ENCODE assay signal across 12 cellular contexts in the genomic region with DNA sequence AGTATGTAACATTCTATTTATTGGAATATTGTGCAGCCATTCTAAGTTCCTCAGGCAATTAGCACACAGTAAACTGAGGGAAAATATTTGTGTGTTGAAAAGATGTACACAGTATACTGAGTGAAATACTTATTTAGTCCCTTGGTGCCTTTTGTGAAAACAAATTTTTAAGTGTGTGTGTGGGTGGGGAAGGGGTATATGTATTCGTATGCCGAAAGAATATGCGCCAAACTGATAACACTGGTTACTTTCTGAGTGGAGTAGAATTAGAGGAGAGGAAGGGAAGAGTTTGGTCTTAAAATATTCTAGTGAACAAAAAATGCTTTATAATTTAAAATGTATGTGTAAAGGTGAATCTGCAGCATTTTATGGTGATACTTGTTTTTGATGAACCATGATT. TPM values are rescaled to one million over a fixed set of nuclear protein-coding genes. Genes with fewer than 3 reads are reported as not detected.
A peak's percentile ranks its signal among the peaks of the same experiment; 100 is the strongest.
DNase-seq lines count a peak whose midpoint lies in the region; ATAC-seq, FAIRE-seq and TF ChIP-seq lines count a peak whose summit lies in the region.
"Had no signal": no experiment of that assay in that cellular context is flagged by ENCODE, and none has a peak within 500 bp of the region (broad histone marks: within the 10 kb centered on the region; RNA-seq: fewer than 3 reads in every experiment).

No MANE protein-coding gene starts in this region.

- no peak for FAIRE-seq in HTR-8/SVneo (lab: Jason Lieb, UNC)

- peak overlapping the region; percentile 93 for H3K4me3 ChIP-seq in adipocyte (ENCODE audit: low read length)
- H3K4me3 ChIP-seq in upper lobe of left lung, result no peak overlapping the region

- peak overlapping the region; percentile 50 for H3K9ac ChIP-seq in adipocyte (ENCODE audit: low read length)

- H3K27me3 Mint-ChIP-seq in CD14-positive monocyte (ENCODE audit: low read depth in 3 of 3) (no peaks in the 10 kb centered on the region), HFFc6 (ENCODE audit: insufficient read depth) (no peaks in the 10 kb centered on the region; the same call in 1 of the 2 replicates), mesothelial cell of epicardium (ENCODE audit: low read depth) (no peaks in the 10 kb centered on the region)

- ATAC-seq in GM18505 (IDR thresholded peaks at IDR 0.05; ENCODE audit: unreplicated experiment) (no peak), upper lobe of left lung (ENCODE audit: low FRiP score in 2 of 2) (no peak)

- WGBS in upper lobe of left lung, 2 donors, result 69 to 86% methylated on average over 3 of the region's 3 CpGs

- H3K9me3 ChIP-seq in adipocyte (ENCODE audit: control insufficient read depth, low read length) (no peaks in the 10 kb centered on the region), upper lobe of left lung (no peaks in the 10 kb centered on the region)

- no peak overlapping the region for H3K27ac ChIP-seq in upper lobe of left lung
- H3K27ac ChIP-seq: dorsolateral prefrontal cortex had no signal

- intact Hi-C loops in CD14-positive monocyte (cut with micrococcal nuclease), result loop anchor here in 1 of 2 donors (5.0 kb wide), 2 partner anchors 57 to 117 kb away; a partner anchor contains a TSS

- peak overlapping the region in 5 of 7 donors; percentile 47 to 74 (median 59) for H3K27ac Mint-ChIP-seq in CD14-positive monocyte
- peak overlapping the region; percentile 42 for H3K27ac Mint-ChIP-seq in HFFc6
- peak overlapping the region; percentile 50 for H3K27ac Mint-ChIP-seq in mesothelial cell of epicardium

- H3K4me1 Mint-ChIP-seq in CD14-positive monocyte (peaks cover 61% of the 10 kb centered on the region), HFFc6 (ENCODE audit: low read depth) (peaks cover 75% of the 10 kb centered on the region), mesothelial cell of epicardium (peaks cover 56% of the 10 kb centered on the region)

- peaks cover 3% of the 10 kb centered on the region for H3K36me3 ChIP-seq in adipocyte (ENCODE audit: control insufficient read depth, insufficient read depth, low read length, severe bottlenecking)
- H3K36me3 ChIP-seq in upper lobe of left lung, result no peaks in the 10 kb centered on the region

- TF ChIP-seq EP300 in upper lobe of left lung (IDR thresholded peaks at IDR 0.05), result no peak

- H3K27me3 ChIP-seq in adipocyte (replicated peaks; ENCODE audit: control insufficient read depth, insufficient read depth, low read length) (no peaks in the 10 kb centered on the region), upper lobe of left lung (no peaks in the 10 kb centered on the region)
- H3K27me3 ChIP-seq: dorsolateral prefrontal cortex had no signal

- TF ChIP-seq CTCF in CD14-positive monocyte (IDR thresholded peaks at IDR 0.05), result no peak
- no peak for TF ChIP-seq CTCF in HFFc6 (IDR thresholded peaks at IDR 0.05)
- TF ChIP-seq CTCF in mesothelial cell of epicardium (IDR thresholded peaks at IDR 0.05; ENCODE audit: unreplicated experiment), result no peak
- TF ChIP-seq CTCF in upper lobe of left lung (IDR thresholded peaks at IDR 0.05), result no peak

- H3K9me3 Mint-ChIP-seq in CD14-positive monocyte (no peaks in the 10 kb centered on the region), HFFc6 (no peaks in the 10 kb centered on the region), mesothelial cell of epicardium (no peaks in the 10 kb centered on the region)

- H3K4me3 Mint-ChIP-seq in CD14-positive monocyte (peak overlapping the region in 1 of 2 donors; percentile 41), HFFc6 (peak overlapping the region; percentile 99), mesothelial cell of epicardium (peak overlapping the region; percentile 52)

- no peak for DNase-seq in CD14-positive monocyte (ENCODE audit: low spot score)
- no peak for DNase-seq in HFFc6
- no peak for DNase-seq in adipocyte (ENCODE audit: low read depth)
- no peak for DNase-seq in mesothelial cell of epicardium (ENCODE audit: low spot score in 2 of 2, unreplicated experiment in 2 of 2)
- no peak for DNase-seq in HTR-8/SVneo (ENCODE audit: insufficient read length, low spot score)
- DNase-seq in COR-L47 (lab: John Stamatoyannopoulos, UW), result no peak
- DNase-seq in upper lobe of left lung, result no peak
- DNase-seq: activated effector memory CD4-positive, alpha-beta T cell treated with anti-CD3 and anti-CD28 coated beads, Interleukin-2, amount 50 U/mL, for 16 hours; DMS79; dorsolateral prefrontal cortex; NCI-H774 had no signal

- H3K4me1 ChIP-seq in adipocyte (ENCODE audit: control insufficient read depth, insufficient read depth, low read length), result peaks cover 38% of the 10 kb centered on the region
- H3K4me1 ChIP-seq in upper lobe of left lung, result peaks cover 27 to 30% (median 28%) of the 10 kb centered on the region in 4 donors

- H3K36me3 Mint-ChIP-seq in CD14-positive monocyte, result peaks cover 25 to 27% of the 10 kb centered on the region in 2 donors
- peaks cover 16% of the 10 kb centered on the region for H3K36me3 Mint-ChIP-seq in HFFc6 (ENCODE audit: low read depth)
- H3K36me3 Mint-ChIP-seq in mesothelial cell of epicardium, result peaks cover 12% of the 10 kb centered on the region

- TF ChIP-seq POLR2A in GM18505 (IDR thresholded peaks at IDR 0.05; ENCODE audit: borderline replicate concordance, extremely low read depth, insufficient read depth, insufficient read length) (no peak), upper lobe of left lung (IDR thresholded peaks at IDR 0.05) (no peak)

RNA-seq across cellular contexts. Expression of a gene that starts 3.1 kb away (rescaled TPM):
- 10 to 100 TPM; 58.9 to 62.2 TPM for polyA plus RNA-seq in CD14-positive monocyte
- 10 to 100 TPM; 16.4 to 18.4 (median 18.0) TPM for total RNA-seq in HFFc6 (2021; fragmentation: NEBNext Ultra II Directional; extraction: Animal tissue kit (Norgen Biotek cat#: 25700))
- total RNA-seq in mesothelial cell of epicardium (88.5 to 98.6 TPM (median 90.0 TPM) in 3 replicates), upper lobe of left lung (100 to 1,000 TPM in 1 of 6 donors, 10 to 100 TPM in 5; 17.8 to 111 (median 53.2) TPM)

RNA-seq across cellular contexts. Expression of a gene that starts 57.7 kb away (rescaled TPM):
- polyA plus RNA-seq in CD14-positive monocyte, result 100 to 1,000 TPM; 193 to 200 TPM
- total RNA-seq in HFFc6 (2021; fragmentation: NEBNext Ultra II Directional; extraction: Animal tissue kit (Norgen Biotek cat#: 25700)), result 100 to 1,000 TPM in 4 of 6 experiments, 10 to 100 TPM in 2; 95.9 to 143 (median 107) TPM
- total RNA-seq in mesothelial cell of epicardium (32.4 to 35.4 TPM (median 34.7 TPM) in 3 replicates), upper lobe of left lung (100 to 1,000 TPM in 2 of 6 donors, 10 to 100 TPM in 4; 43.0 to 108 (median 95.3) TPM)
